ENCODE assay signal across 12 cellular contexts in the genomic region with DNA sequence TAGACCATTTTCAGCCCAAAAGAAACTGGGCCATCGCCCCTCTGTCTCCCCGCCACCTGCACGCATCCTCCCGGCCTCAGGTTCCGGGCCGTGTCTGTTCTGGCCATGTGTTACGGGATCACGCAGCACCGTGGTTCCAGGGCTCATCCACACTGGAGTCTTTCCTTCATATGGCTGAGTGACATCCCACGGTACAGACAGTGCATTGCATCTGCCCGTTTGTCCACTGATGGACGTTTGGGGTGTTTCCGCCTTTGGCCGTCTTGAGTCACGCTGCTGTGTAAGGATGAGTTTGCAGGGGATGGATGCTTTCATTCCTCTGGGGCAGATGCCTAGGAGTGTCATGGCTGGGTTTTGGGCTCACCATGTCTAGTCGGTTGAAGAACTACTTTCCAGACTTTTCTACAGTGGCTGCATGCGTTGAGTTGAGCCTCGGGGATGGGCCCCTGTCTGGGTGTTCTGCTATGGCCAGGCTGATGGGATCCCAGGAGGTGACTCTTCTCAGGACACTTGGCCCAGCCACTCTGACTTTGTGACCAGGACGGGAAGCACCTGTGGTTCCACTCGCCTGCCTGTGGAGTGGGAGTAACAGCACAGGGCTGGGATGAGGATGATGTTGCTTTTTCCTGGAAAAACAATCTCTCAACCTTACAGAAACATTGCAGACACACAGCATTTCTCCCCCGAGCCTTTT. TPM values are rescaled to one million over a fixed set of nuclear protein-coding genes. Genes with fewer than 3 reads are reported as not detected.
DNase-seq lines count a peak whose midpoint lies in the region; ATAC-seq and TF ChIP-seq lines count a peak whose summit lies in the region.
"Had no signal": no experiment of that assay in that cellular context is flagged by ENCODE, and none has a peak within 500 bp of the region (broad histone marks: within the 10 kb centered on the region; RNA-seq: fewer than 3 reads in every experiment).

No MANE protein-coding gene starts in this region.

- H3K4me1 ChIP-seq in esophagus squamous epithelium = peaks cover 24 to 29% (median 25%) of the 10 kb centered on the region in 3 donors
- H3K4me1 ChIP-seq: pancreas had no signal

- H3K9me3 Mint-ChIP-seq in activated naive CD4-positive, alpha-beta T cell treated with anti-CD3 and anti-CD28 coated beads for 36 hours = no peaks in the 10 kb centered on the region
- H3K9me3 Mint-ChIP-seq in naive thymus-derived CD8-positive, alpha-beta T cell = no peaks in the 10 kb centered on the region

- no peak for DNase-seq in activated naive CD4-positive, alpha-beta T cell treated with anti-CD3 and anti-CD28 coated beads for 36 hours
- DNase-seq in activated naive CD4-positive, alpha-beta T cell treated with anti-CD3 and anti-CD28 coated beads, Interleukin-2, amount 50 U/mL, for 16 hours = no peak
- DNase-seq in naive thymus-derived CD8-positive, alpha-beta T cell = no peak
- DNase-seq in esophagus squamous epithelium (lab: John Stamatoyannopoulos, UW) = no peak
- DNase-seq in activated CD8-positive, alpha-beta memory T cell treated with anti-CD3 and anti-CD28 coated beads, Interleukin-2, amount 50 U/mL, for 4 hours = no peak
- DNase-seq: cerebellar nuclear complex, NCI-H510A treated with DMSO at 0.1 percent for 48 hours, pancreas, T-helper 2 cell had no signal

- peaks cover 8% of the 10 kb centered on the region for H3F3A ChIP-seq in SU-DHL-6 (ENCODE audit: insufficient read depth)

- CTCF ChIA-PET in activated naive CD4-positive, alpha-beta T cell treated with anti-CD3 and anti-CD28 coated beads for 36 hours (lab: Charles Lee) = interaction anchor here (0.8 kb wide), 1 partner anchor 268 kb away, joined by 3 read pairs; no protein-coding TSS in a partner anchor

- H3K9ac ChIP-seq in SU-DHL-6 (ENCODE audit: low read length) = peak overlapping the region; percentile 17

- H3K27ac ChIP-seq in SU-DHL-6 (ENCODE audit: low read depth, low read length) (peak overlapping the region; percentile 86), esophagus squamous epithelium (peak overlapping the region in 1 of 4 donors; percentile 39)
- H3K27ac ChIP-seq: pancreas had no signal

- peaks cover 8% of the 10 kb centered on the region for H3K36me3 Mint-ChIP-seq in activated naive CD4-positive, alpha-beta T cell treated with anti-CD3 and anti-CD28 coated beads for 36 hours (ENCODE audit: low read depth)
- peaks cover 0 to 35% (median 0%) of the 10 kb centered on the region in 3 donors for H3K36me3 Mint-ChIP-seq in naive thymus-derived CD8-positive, alpha-beta T cell

- peak overlapping the region; percentile 53 for H3K4me2 ChIP-seq in SU-DHL-6 (ENCODE audit: low read depth, low read length, poor library complexity, severe bottlenecking)

- H3K4me1 Mint-ChIP-seq in activated naive CD4-positive, alpha-beta T cell treated with anti-CD3 and anti-CD28 coated beads for 36 hours (ENCODE audit: low read depth) = peaks cover 8% of the 10 kb centered on the region
- peaks cover 6 to 21% (median 8%) of the 10 kb centered on the region in 4 donors for H3K4me1 Mint-ChIP-seq in naive thymus-derived CD8-positive, alpha-beta T cell

- H3K9me3 ChIP-seq in SU-DHL-6 (ENCODE audit: insufficient read depth, low read length) (no peaks in the 10 kb centered on the region), esophagus squamous epithelium (no peaks in the 10 kb centered on the region)
- H3K9me3 ChIP-seq: pancreas had no signal

- ATAC-seq in GM21825 (IDR thresholded peaks at IDR 0.05; ENCODE audit: unreplicated experiment) (peak; percentile 3), GM18511 (IDR thresholded peaks at IDR 0.05; ENCODE audit: unreplicated experiment) (no peak)
- ATAC-seq in naive thymus-derived CD8-positive, alpha-beta T cell = no peak
- ATAC-seq: pancreas had no signal

- H3K36me3 ChIP-seq in SU-DHL-6 (ENCODE audit: low read length) (no peaks in the 10 kb centered on the region), esophagus squamous epithelium (peaks cover 6 to 51% (median 31%) of the 10 kb centered on the region in 3 donors)

- no peaks in the 10 kb centered on the region for H3K9me2 ChIP-seq in SU-DHL-6 (replicated peaks; ENCODE audit: insufficient read depth, low read length)

- no peak overlapping the region for H3K4me3 Mint-ChIP-seq in activated naive CD4-positive, alpha-beta T cell treated with anti-CD3 and anti-CD28 coated beads for 36 hours
- no peak overlapping the region for H3K4me3 Mint-ChIP-seq in naive thymus-derived CD8-positive, alpha-beta T cell

- H3K4me3 ChIP-seq in SU-DHL-6 (ENCODE audit: insufficient read depth, low read length, poor library complexity, severe bottlenecking) = no peak overlapping the region
- no peak overlapping the region for H3K4me3 ChIP-seq in esophagus squamous epithelium
- H3K4me3 ChIP-seq: pancreas had no signal

- no peak overlapping the region for H2AFZ ChIP-seq in SU-DHL-6 (ENCODE audit: low read depth, low read length, severe bottlenecking)

- intact Hi-C loops in activated naive CD4-positive, alpha-beta T cell treated with anti-CD3 and anti-CD28 coated beads for 36 hours (cut with micrococcal nuclease) = no loop called here
- intact Hi-C loops in esophagus squamous epithelium (cut with DNase I) = loop anchor here (5.0 kb wide), 1 partner anchor 131 kb away; no protein-coding TSS in a partner anchor

- H3K27me3 ChIP-seq in SU-DHL-6 (ENCODE audit: low read length) = no peaks in the 10 kb centered on the region
- H3K27me3 ChIP-seq in esophagus squamous epithelium = no peaks in the 10 kb centered on the region
- H3K27me3 ChIP-seq: pancreas had no signal

- H3K27me3 Mint-ChIP-seq in activated naive CD4-positive, alpha-beta T cell treated with anti-CD3 and anti-CD28 coated beads for 36 hours (ENCODE audit: low read depth) = no peaks in the 10 kb centered on the region
- H3K27me3 Mint-ChIP-seq in naive thymus-derived CD8-positive, alpha-beta T cell = no peaks in the 10 kb centered on the region

- H3K27ac Mint-ChIP-seq in activated naive CD4-positive, alpha-beta T cell treated with anti-CD3 and anti-CD28 coated beads for 36 hours = peak overlapping the region; percentile 68
- peak overlapping the region in 6 of 10 donors; percentile 20 to 81 (median 54) for H3K27ac Mint-ChIP-seq in naive thymus-derived CD8-positive, alpha-beta T cell

- 74 to 84% methylated on average over 12 to 14 of the region's 21 CpGs for WGBS in esophagus squamous epithelium, 2 donors

- H3K79me2 ChIP-seq in SU-DHL-6 (ENCODE audit: insufficient read depth, low read length) = no peaks in the 10 kb centered on the region

- TF ChIP-seq CTCF in SU-DHL-6 (IDR thresholded peaks at IDR 0.05; ENCODE audit: insufficient read depth, low read length, poor library complexity, severe bottlenecking) (no peak), esophagus squamous epithelium (IDR thresholded peaks at IDR 0.05) (no peak)

- TF ChIP-seq POLR2A in esophagus squamous epithelium (IDR thresholded peaks at IDR 0.05) = no peak

- no peaks in the 10 kb centered on the region for H4K20me1 ChIP-seq in SU-DHL-6 (ENCODE audit: low read depth, low read length)

- POLR2A ChIA-PET in naive thymus-derived CD8-positive, alpha-beta T cell (lab: Charles Lee) = no interaction called here

RNA-seq across cellular contexts. Expression of a gene that starts 16.8 kb away (rescaled TPM):
- 10 to 100 TPM; 33.6 to 35.5 TPM for total RNA-seq in activated naive CD4-positive, alpha-beta T cell treated with anti-CD3 and anti-CD28 coated beads for 36 hours
- 10 to 100 TPM; 27.5 to 28.3 TPM for total RNA-seq in naive thymus-derived CD8-positive, alpha-beta T cell
- 10 to 100 TPM; 12.3 to 23.5 (median 14.8) TPM for polyA plus RNA-seq in naive thymus-derived CD8-positive, alpha-beta T cell
- 10 to 100 TPM; 22.5 to 37.2 (median 30.4) TPM for total RNA-seq in esophagus squamous epithelium

RNA-seq across cellular contexts. Expression of a gene that starts 30.1 kb away (rescaled TPM):
- 10 to 100 TPM; 22.8 to 23.0 TPM for total RNA-seq in activated naive CD4-positive, alpha-beta T cell treated with anti-CD3 and anti-CD28 coated beads for 36 hours
- 10 to 100 TPM; 30.7 to 33.1 TPM for total RNA-seq in naive thymus-derived CD8-positive, alpha-beta T cell
- polyA plus RNA-seq in naive thymus-derived CD8-positive, alpha-beta T cell = 10 to 100 TPM; 54.9 to 67.4 (median 62.7) TPM
- 100 to 1,000 TPM; 375 to 700 (median 481) TPM for total RNA-seq in esophagus squamous epithelium

RNA-seq across cellular contexts. Expression of a gene that starts 58.9 kb away (rescaled TPM):
- 10 to 100 TPM; 57.9 to 64.1 TPM for total RNA-seq in activated naive CD4-positive, alpha-beta T cell treated with anti-CD3 and anti-CD28 coated beads for 36 hours
- total RNA-seq in naive thymus-derived CD8-positive, alpha-beta T cell = 10 to 100 TPM; 59.0 TPM
- 10 to 100 TPM; 10.9 to 18.0 (median 13.2) TPM for polyA plus RNA-seq in naive thymus-derived CD8-positive, alpha-beta T cell
- 10 to 100 TPM; 31.7 to 35.7 (median 33.0) TPM for total RNA-seq in esophagus squamous epithelium

Comparison
In these comparisons a context has a peak if more than half of its experiments do, and no peak if none do; other contexts are left out.
1. RNA of a gene that starts 30.1 kb away (total RNA-seq): 375 to 700 TPM in esophagus squamous epithelium; 30.7 to 33.1 TPM in naive thymus-derived CD8-positive, alpha-beta T cell and 22.8 to 23.0 TPM in activated naive CD4-positive, alpha-beta T cell treated with anti-CD3 and anti-CD28 coated beads for 36 hours; every median in the first group is over 10 times any median in the second.